Comparison of ENCODE assay signal across 8 cellular contexts in the genomic region with DNA sequence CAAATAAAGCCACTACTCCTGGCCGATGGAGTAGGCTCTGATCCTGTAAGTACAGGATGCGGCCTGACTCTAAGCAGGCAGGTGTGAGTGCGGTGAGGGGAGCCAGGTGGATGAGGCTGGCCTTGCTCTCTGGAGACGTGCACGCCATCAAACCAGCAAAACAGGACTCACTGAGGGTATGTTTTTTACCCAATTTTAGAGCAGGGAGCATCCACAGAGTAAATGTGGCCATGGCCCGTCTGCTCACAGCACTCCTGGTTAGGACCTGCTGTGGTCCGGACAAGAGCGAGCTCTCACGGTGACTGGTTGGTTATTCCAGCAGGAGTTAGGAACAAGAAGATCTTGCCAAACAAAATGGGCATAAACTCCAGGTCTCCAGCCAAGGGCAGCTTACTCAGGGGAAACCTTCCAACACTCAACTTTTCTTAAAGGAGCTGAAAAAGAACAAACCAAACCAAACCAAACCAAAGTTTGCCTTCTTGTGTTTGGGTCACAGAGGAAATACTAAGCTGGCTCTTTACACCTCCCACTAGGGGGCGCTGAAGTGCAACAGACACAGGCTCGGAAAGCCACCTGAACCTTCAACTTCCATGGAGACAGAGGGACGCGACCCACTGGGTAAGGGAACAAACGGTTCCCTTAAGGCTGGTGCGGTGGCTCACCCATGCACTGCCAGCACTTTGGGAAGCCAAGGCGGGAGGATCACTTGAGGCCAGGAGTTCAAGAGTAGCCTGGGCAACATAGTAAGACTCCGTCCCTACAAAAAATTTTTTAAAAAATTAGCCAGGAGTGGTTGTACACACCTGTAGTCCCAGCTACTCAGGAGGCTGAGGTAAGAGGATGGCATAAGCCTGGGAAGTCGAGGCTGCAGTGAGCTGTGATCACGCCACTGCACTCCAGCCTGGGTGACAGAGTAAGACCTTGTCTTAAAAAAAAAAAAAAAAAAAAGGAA.
DNase-seq lines count a peak whose midpoint lies in the region; ATAC-seq and TF ChIP-seq lines count a peak whose summit lies in the region.

No MANE protein-coding gene starts in this region.

- CTCF ChIA-PET in CD4-positive, alpha-beta T cell (lab: Charles Lee), result interaction anchor here (0.7 to 2.0 kb wide), 25 partner anchors 8 to 780 kb away, joined by 3 to 17 read pairs (median 5); no protein-coding TSS in a partner anchor
- CTCF ChIA-PET in activated CD8-positive, alpha-beta memory T cell treated with anti-CD3 and anti-CD28 coated beads, Interleukin-2, amount 10 ng/mL, durations not matched to agents 7 days and 5 days (lab: Charles Lee), result interaction anchor here (0.6 to 5.0 kb wide), 57 partner anchors 9 to 671 kb away, joined by 3 to 63 read pairs (median 4); no protein-coding TSS in a partner anchor

- WGBS in endodermal cell (ENCODE audit: insufficient coverage in 1 of 2, insufficient read length in 1 of 2), 2 experiments, result 59 to 62% methylated on average over 15 to 19 of the region's 19 CpGs

- H3K9ac ChIP-seq in endodermal cell (ENCODE audit: extremely low read depth, low read length, poor library complexity, severe bottlenecking), result no peak overlapping the region

- no peaks in the 10 kb centered on the region for H3K27me3 ChIP-seq in CD4-positive, alpha-beta T cell (ENCODE audit: control insufficient read depth, insufficient read depth, low read length)
- H3K27me3 ChIP-seq in endodermal cell (ENCODE audit: control insufficient read depth, insufficient read depth, low read length, poor library complexity, severe bottlenecking), result no peaks in the 10 kb centered on the region

- H3K9me3 ChIP-seq in CD4-positive, alpha-beta T cell (ENCODE audit: control insufficient read depth, low read length), result no peaks in the 10 kb centered on the region
- H3K9me3 ChIP-seq in endodermal cell (ENCODE audit: control insufficient read depth, low read length), result no peaks in the 10 kb centered on the region

- H3K4me3 ChIP-seq in endodermal cell (ENCODE audit: low read length), result no peak overlapping the region

- peak overlapping the region; percentile 32 for H3K4me3 Mint-ChIP-seq in CD4-positive, alpha-beta T cell
- no peak overlapping the region for H3K4me3 Mint-ChIP-seq in activated CD8-positive, alpha-beta memory T cell treated with anti-CD3 and anti-CD28 coated beads, Interleukin-2, amount 10 ng/mL, durations not matched to agents 7 days and 5 days
- H3K4me3 Mint-ChIP-seq in endodermal cell, result no peak overlapping the region

- no peaks in the 10 kb centered on the region for H3K9me3 Mint-ChIP-seq in CD4-positive, alpha-beta T cell
- no peaks in the 10 kb centered on the region for H3K9me3 Mint-ChIP-seq in activated CD8-positive, alpha-beta memory T cell treated with anti-CD3 and anti-CD28 coated beads, Interleukin-2, amount 10 ng/mL, durations not matched to agents 7 days and 5 days (ENCODE audit: low read depth)
- no peaks in the 10 kb centered on the region for H3K9me3 Mint-ChIP-seq in endodermal cell

- peak; percentile 57 for ATAC-seq in CD4-positive, alpha-beta T cell (ENCODE audit: poor library complexity)
- peak; percentile 72 for ATAC-seq in activated CD8-positive, alpha-beta memory T cell treated with anti-CD3 and anti-CD28 coated beads, Interleukin-2, amount 10 ng/mL, durations not matched to agents 7 days and 5 days
- no peak for ATAC-seq in HG03108 (IDR thresholded peaks at IDR 0.05; ENCODE audit: unreplicated experiment)

- POLR2A ChIA-PET in CD4-positive, alpha-beta T cell (lab: Charles Lee), result interaction anchor here (0.6 to 3.6 kb wide), 7 partner anchors 9 to 133 kb away, joined by 3 to 34 read pairs (median 4); partner anchors contain the start of gene HIPK2

- peaks cover 84% of the 10 kb centered on the region for H3K4me1 Mint-ChIP-seq in CD4-positive, alpha-beta T cell (ENCODE audit: low read depth)
- H3K4me1 Mint-ChIP-seq in activated CD8-positive, alpha-beta memory T cell treated with anti-CD3 and anti-CD28 coated beads, Interleukin-2, amount 10 ng/mL, durations not matched to agents 7 days and 5 days, result peaks cover 44% of the 10 kb centered on the region
- H3K4me1 Mint-ChIP-seq in endodermal cell, result peaks cover 35% of the 10 kb centered on the region

- H3K36me3 Mint-ChIP-seq in CD4-positive, alpha-beta T cell (ENCODE audit: low read depth), result no peaks in the 10 kb centered on the region
- H3K36me3 Mint-ChIP-seq in activated CD8-positive, alpha-beta memory T cell treated with anti-CD3 and anti-CD28 coated beads, Interleukin-2, amount 10 ng/mL, durations not matched to agents 7 days and 5 days, result no peaks in the 10 kb centered on the region
- H3K36me3 Mint-ChIP-seq in endodermal cell (ENCODE audit: low read depth), result peaks cover 24% of the 10 kb centered on the region

- H3K4me1 ChIP-seq in endodermal cell (ENCODE audit: control insufficient read depth, insufficient read depth, low read length), result peaks cover 12% of the 10 kb centered on the region

- intact Hi-C loops in CD4-positive, alpha-beta T cell (cut with DNase I, micrococcal nuclease), result loop anchor here (1.0 to 10.0 kb wide), 16 partner anchors 10 to 679 kb away; partner anchors contain the start of genes KDM7A (in 1 of the 2) and TBXAS1 (in 1 of the 2)

- peak; percentile 93 for TF ChIP-seq CTCF in CD4-positive, alpha-beta T cell (IDR thresholded peaks at IDR 0.05)
- peak; percentile 98 for TF ChIP-seq CTCF in endodermal cell (conservative IDR thresholded peaks at IDR 0.05)

- peak; percentile 72 to 84 (median 80) for DNase-seq in CD4-positive, alpha-beta T cell
- DNase-seq in HUDEP-2 (lab: John Stamatoyannopoulos, UW; ENCODE audit: unreplicated experiment in 76 of 76) (peak in 69 of 76 experiments; percentile 3 to 75 (median 48)), NOMO-1 (lab: John Stamatoyannopoulos, UW; ENCODE audit: unreplicated experiment in 2 of 2) (peak; percentile 6 to 36), endodermal cell (peak; percentile 96), midbrain (lab: John Stamatoyannopoulos, UW) (peak; percentile 92)
- DNase-seq in activated CD8-positive, alpha-beta memory T cell treated with anti-CD3 and anti-CD28 coated beads, Interleukin-2, amount 10 ng/mL, durations not matched to agents 7 days and 5 days, result peak; percentile 87
- DNase-seq in stimulated activated CD8-positive, alpha-beta memory T cell treated with anti-CD3 and anti-CD28 coated beads, Interleukin-2, amount 100 ng/mL, for 1 hour (ENCODE audit: low read depth in 2 of 2), result peak; percentile 51 to 73

- H3K27ac ChIP-seq in CD4-positive, alpha-beta T cell (ENCODE audit: low read depth, low read length), result no peak overlapping the region
- H3K27ac ChIP-seq in endodermal cell (ENCODE audit: low read depth, low read length), result no peak overlapping the region

- peak overlapping the region; percentile 81 for H3K27ac Mint-ChIP-seq in CD4-positive, alpha-beta T cell
- peak overlapping the region; percentile 25 for H3K27ac Mint-ChIP-seq in activated CD8-positive, alpha-beta memory T cell treated with anti-CD3 and anti-CD28 coated beads, Interleukin-2, amount 10 ng/mL, durations not matched to agents 7 days and 5 days
- no peak overlapping the region for H3K27ac Mint-ChIP-seq in endodermal cell

- peaks cover 38% of the 10 kb centered on the region for H3K36me3 ChIP-seq in endodermal cell (ENCODE audit: control insufficient read depth, insufficient read depth, low read length)

- no peaks in the 10 kb centered on the region for H3K27me3 Mint-ChIP-seq in CD4-positive, alpha-beta T cell
- no peaks in the 10 kb centered on the region for H3K27me3 Mint-ChIP-seq in activated CD8-positive, alpha-beta memory T cell treated with anti-CD3 and anti-CD28 coated beads, Interleukin-2, amount 10 ng/mL, durations not matched to agents 7 days and 5 days
- peaks cover 9% of the 10 kb centered on the region for H3K27me3 Mint-ChIP-seq in endodermal cell (ENCODE audit: insufficient read depth)

Comparison
In these comparisons a context has a peak if more than half of its experiments do, and no peak if none do; other contexts are left out.
1. DNase-seq: peak in every context shown above with its lines; median percentile 96 in endodermal cell; 92 in midbrain; 87 in activated CD8-positive, alpha-beta memory T cell treated with anti-CD3 and anti-CD28 coated beads, Interleukin-2, amount 10 ng/mL, durations not matched to agents 7 days and 5 days; 80 in CD4-positive, alpha-beta T cell; 62 in stimulated activated CD8-positive, alpha-beta memory T cell treated with anti-CD3 and anti-CD28 coated beads, Interleukin-2, amount 100 ng/mL, for 1 hour; 48 in HUDEP-2; 21 in NOMO-1.